In the genomic region with DNA sequence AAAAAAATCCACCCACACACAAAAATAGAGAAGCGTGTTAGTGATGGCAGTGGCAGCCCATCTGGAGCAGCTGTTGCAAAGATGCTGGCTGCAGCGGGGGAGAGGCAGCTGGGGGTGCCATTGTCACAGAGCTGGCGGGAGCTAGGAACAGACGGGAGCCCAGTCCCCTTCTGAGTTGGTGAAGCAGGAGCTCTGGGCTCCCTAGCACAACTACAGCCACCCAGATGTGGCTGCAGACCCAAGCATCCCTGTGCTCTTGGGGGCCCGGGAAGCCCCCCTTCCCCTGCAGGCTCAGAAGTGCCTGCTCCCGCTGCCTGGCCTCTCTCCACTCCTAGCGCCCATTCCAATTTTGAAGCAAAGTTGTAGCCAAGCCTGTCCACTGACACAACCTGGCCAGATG, we compare ENCODE assay signal across 16 cellular contexts.
A peak's percentile ranks its signal among the peaks of the same experiment; 100 is the strongest.
DNase-seq lines count a peak whose midpoint lies in the region; ATAC-seq and TF ChIP-seq lines count a peak whose summit lies in the region.
"Had no signal": no experiment of that assay in that cellular context is flagged by ENCODE, and none has a peak within 500 bp of the region (broad histone marks: within the 10 kb centered on the region; RNA-seq: fewer than 3 reads in every experiment).

No MANE protein-coding gene starts in this region.

- H3K27ac Mint-ChIP-seq in GM23338 = no peak overlapping the region
- no peak overlapping the region for H3K27ac Mint-ChIP-seq in glutamatergic neuron (ENCODE audit: unreplicated experiment)
- H3K27ac Mint-ChIP-seq in neural progenitor cell = no peak overlapping the region
- no peak overlapping the region for H3K27ac Mint-ChIP-seq in CD4-positive, alpha-beta T cell
- H3K27ac Mint-ChIP-seq: B cell; CD4-positive, alpha-beta memory T cell had no signal

- H3K4me1 Mint-ChIP-seq in GM23338 = no peaks in the 10 kb centered on the region; the same call in 2 of the 3 replicates
- no peaks in the 10 kb centered on the region for H3K4me1 Mint-ChIP-seq in glutamatergic neuron (ENCODE audit: low read depth, unreplicated experiment)
- H3K4me1 Mint-ChIP-seq in neural progenitor cell = no peaks in the 10 kb centered on the region
- no peaks in the 10 kb centered on the region for H3K4me1 Mint-ChIP-seq in CD4-positive, alpha-beta T cell (ENCODE audit: low read depth)
- H3K4me1 Mint-ChIP-seq: B cell; CD4-positive, alpha-beta memory T cell had no signal

- no peaks in the 10 kb centered on the region for H3K27me3 Mint-ChIP-seq in GM23338 (ENCODE audit: insufficient read depth, low read depth, poor library complexity)
- no peaks in the 10 kb centered on the region for H3K27me3 Mint-ChIP-seq in glutamatergic neuron (ENCODE audit: unreplicated experiment)
- H3K27me3 Mint-ChIP-seq in neural progenitor cell (ENCODE audit: insufficient read depth, low read depth) = no peaks in the 10 kb centered on the region
- H3K27me3 Mint-ChIP-seq in CD4-positive, alpha-beta T cell = no peaks in the 10 kb centered on the region
- H3K27me3 Mint-ChIP-seq: B cell; CD4-positive, alpha-beta memory T cell had no signal

- H3K27ac ChIP-seq in GM23338 (ENCODE audit: low read depth) = no peak overlapping the region
- H3K27ac ChIP-seq in neural progenitor cell = no peak overlapping the region
- H3K27ac ChIP-seq in CD4-positive, alpha-beta T cell (ENCODE audit: low read depth, low read length) = no peak overlapping the region
- no peak overlapping the region for H3K27ac ChIP-seq in stomach

- H3K4me3 ChIP-seq in GM23338 (no peak overlapping the region), neural progenitor cell (no peak overlapping the region), stomach (no peak overlapping the region)
- H3K4me3 ChIP-seq: GM12878 had no signal

- H3K9me3 ChIP-seq in neural progenitor cell (ENCODE audit: low read depth) (no peaks in the 10 kb centered on the region), stomach (no peaks in the 10 kb centered on the region)
- H3K9me3 ChIP-seq in CD4-positive, alpha-beta T cell (ENCODE audit: control insufficient read depth, low read length) = no peaks in the 10 kb centered on the region

- no peaks in the 10 kb centered on the region for H3K27me3 ChIP-seq in GM23338 (ENCODE audit: insufficient read depth)
- no peaks in the 10 kb centered on the region for H3K27me3 ChIP-seq in neural progenitor cell
- H3K27me3 ChIP-seq in CD4-positive, alpha-beta T cell (ENCODE audit: control insufficient read depth, insufficient read depth, low read length) = no peaks in the 10 kb centered on the region
- H3K27me3 ChIP-seq in stomach = no peaks in the 10 kb centered on the region

- H4K20me1 ChIP-seq in GM23338 (replicated peaks; ENCODE audit: insufficient read depth) (no peaks in the 10 kb centered on the region), neural progenitor cell (ENCODE audit: low read depth) (no peaks in the 10 kb centered on the region)

- H2AFZ ChIP-seq in GM23338 = no peak overlapping the region
- no peak overlapping the region for H2AFZ ChIP-seq in neural progenitor cell (replicated peaks)

- no peaks in the 10 kb centered on the region for H3K4me1 ChIP-seq in GM23338 (ENCODE audit: insufficient read depth)
- no peaks in the 10 kb centered on the region for H3K4me1 ChIP-seq in neural progenitor cell
- no peaks in the 10 kb centered on the region for H3K4me1 ChIP-seq in stomach

- H3K79me2 ChIP-seq in GM23338 (replicated peaks; ENCODE audit: insufficient read depth) = no peaks in the 10 kb centered on the region
- H3K79me2 ChIP-seq in neural progenitor cell (ENCODE audit: low read depth) = no peaks in the 10 kb centered on the region

- H3K36me3 ChIP-seq in GM23338 (ENCODE audit: insufficient read depth) = no peaks in the 10 kb centered on the region
- no peaks in the 10 kb centered on the region for H3K36me3 ChIP-seq in neural progenitor cell
- H3K36me3 ChIP-seq in stomach = no peaks in the 10 kb centered on the region

- H3F3A ChIP-seq in GM23338 (replicated peaks; ENCODE audit: low read depth) (no peaks in the 10 kb centered on the region), neural progenitor cell (ENCODE audit: low read depth) (no peaks in the 10 kb centered on the region)

- DNase-seq in GM23338 (ENCODE audit: low spot score) (peak; percentile 8), NCI-H69 (lab: John Stamatoyannopoulos, UW) (peak; percentile 24), glutamatergic neuron (peak; percentile 24), neural progenitor cell (ENCODE audit: low spot score) (peak; percentile 15), stomach (no peak)
- DNase-seq in CD4-positive, alpha-beta T cell = no peak
- DNase-seq in activated T-cell treated with anti-CD3 and anti-CD28 coated beads, Interleukin-2, amount 50 U/mL, for 1 hour = no peak
- DNase-seq: ACHN; C1 segment of cervical spinal cord; CD4-positive, alpha-beta memory T cell; DMS79; GOT3 had no signal

- TF ChIP-seq EP300 in stomach (IDR thresholded peaks at IDR 0.05) = no peak

- H3K4me2 ChIP-seq in GM23338 (no peak overlapping the region), neural progenitor cell (no peak overlapping the region)

- TF ChIP-seq CTCF in GM23338 (conservative IDR thresholded peaks at IDR 0.05; ENCODE audit: low read depth in 2 of 2) (peak in 1 of 2 experiments; percentile 26; a peak in 1 of 4 replicates), glutamatergic neuron (IDR thresholded peaks at IDR 0.05; ENCODE audit: partially characterized antibody, unreplicated experiment) (no peak), neural progenitor cell (IDR thresholded peaks at IDR 0.05) (no peak), stomach (IDR thresholded peaks at IDR 0.05) (no peak)
- TF ChIP-seq CTCF in CD4-positive, alpha-beta T cell (IDR thresholded peaks at IDR 0.05) = no peak

- H3K4me3 Mint-ChIP-seq in GM23338 (no peak overlapping the region), glutamatergic neuron (ENCODE audit: unreplicated experiment) (no peak overlapping the region), neural progenitor cell (no peak overlapping the region)
- H3K4me3 Mint-ChIP-seq in CD4-positive, alpha-beta T cell = no peak overlapping the region
- H3K4me3 Mint-ChIP-seq: B cell; CD4-positive, alpha-beta memory T cell had no signal

- ATAC-seq in GM23338 = peak; percentile 56
- no peak for ATAC-seq in CD4-positive, alpha-beta T cell (ENCODE audit: poor library complexity)
- ATAC-seq in GM19023 (IDR thresholded peaks at IDR 0.05; ENCODE audit: unreplicated experiment) = no peak
- ATAC-seq: GM12878, HCT116 had no signal

- H3K9me2 ChIP-seq in GM23338 (ENCODE audit: insufficient read depth) = no peaks in the 10 kb centered on the region

- H3K9me3 Mint-ChIP-seq in GM23338 (no peaks in the 10 kb centered on the region), glutamatergic neuron (ENCODE audit: unreplicated experiment) (no peaks in the 10 kb centered on the region), neural progenitor cell (no peaks in the 10 kb centered on the region)
- peaks cover 3% of the 10 kb centered on the region for H3K9me3 Mint-ChIP-seq in CD4-positive, alpha-beta T cell

- CTCF ChIA-PET in CD4-positive, alpha-beta T cell (lab: Charles Lee) = no interaction called here

- POLR2A ChIA-PET in CD4-positive, alpha-beta T cell (lab: Charles Lee) = no interaction called here

- H3K9ac ChIP-seq in neural progenitor cell = no peak overlapping the region

- intact Hi-C loops in CD4-positive, alpha-beta T cell (cut with DNase I, micrococcal nuclease) = no loop called here
- intact Hi-C loops in stomach (cut with DNase I; ENCODE audit: low total_unique reads) = no loop called here

- TF ChIP-seq POLR2A in stomach (IDR thresholded peaks at IDR 0.05) = no peak

- no peaks in the 10 kb centered on the region for H3K36me3 Mint-ChIP-seq in GM23338 (ENCODE audit: low read depth)
- H3K36me3 Mint-ChIP-seq in glutamatergic neuron (ENCODE audit: unreplicated experiment) = no peaks in the 10 kb centered on the region
- H3K36me3 Mint-ChIP-seq in neural progenitor cell = no peaks in the 10 kb centered on the region
- H3K36me3 Mint-ChIP-seq in CD4-positive, alpha-beta T cell (ENCODE audit: low read depth) = no peaks in the 10 kb centered on the region
- H3K36me3 Mint-ChIP-seq: CD4-positive, alpha-beta memory T cell had no signal

- WGBS in stomach, 5 donors = 57 to 81% (median 81%) methylated on average over 4 to 7 of the region's 7 CpGs

TF ChIP-seq in GM23338, 12 proteins besides CTCF, POLR2A, EP300 and RAD21 (continues in another document):
- no peak for TF ChIP-seq STAT1 (IDR thresholded peaks at IDR 0.05; ENCODE audit: unreplicated experiment)
- TF ChIP-seq ZNF114 (CRISPR knock-in tag; IDR thresholded peaks at IDR 0.05) = no peak
- no peak for TF ChIP-seq CREB1 (CRISPR knock-in tag; IDR thresholded peaks at IDR 0.05; ENCODE audit: low read depth)
- no peak for TF ChIP-seq ZNF331 (CRISPR knock-in tag; IDR thresholded peaks at IDR 0.05; ENCODE audit: low read depth)
- TF ChIP-seq EZH2 (IDR thresholded peaks at IDR 0.05; ENCODE audit: low read depth, unreplicated experiment) = no peak
- no peak for TF ChIP-seq EZH2phosphoT487 (IDR thresholded peaks at IDR 0.05; ENCODE audit: unreplicated experiment)
- TF ChIP-seq, protein P1, sequence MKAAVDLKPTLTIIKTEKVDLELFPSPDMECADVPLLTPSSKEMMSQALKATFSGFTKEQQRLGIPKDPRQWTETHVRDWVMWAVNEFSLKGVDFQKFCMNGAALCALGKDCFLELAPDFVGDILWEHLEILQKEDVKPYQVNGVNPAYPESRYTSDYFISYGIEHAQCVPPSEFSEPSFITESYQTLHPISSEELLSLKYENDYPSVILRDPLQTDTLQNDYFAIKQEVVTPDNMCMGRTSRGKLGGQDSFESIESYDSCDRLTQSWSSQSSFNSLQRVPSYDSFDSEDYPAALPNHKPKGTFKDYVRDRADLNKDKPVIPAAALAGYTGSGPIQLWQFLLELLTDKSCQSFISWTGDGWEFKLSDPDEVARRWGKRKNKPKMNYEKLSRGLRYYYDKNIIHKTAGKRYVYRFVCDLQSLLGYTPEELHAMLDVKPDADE (IDR thresholded peaks at IDR 0.05) = no peak

Comparison
In these comparisons a context has a peak if more than half of its experiments do, and no peak if none do; other contexts are left out.
1. DNase-seq: peak in GM23338 (single experiment), NCI-H69 (single experiment), glutamatergic neuron (single experiment) and neural progenitor cell (single experiment); none in CD4-positive, alpha-beta T cell (0 of 10), stomach (single experiment) and activated T-cell treated with anti-CD3 and anti-CD28 coated beads, Interleukin-2, amount 50 U/mL, for 1 hour (single experiment).